ENCODE assay signal across 11 cellular contexts in the genomic region with DNA sequence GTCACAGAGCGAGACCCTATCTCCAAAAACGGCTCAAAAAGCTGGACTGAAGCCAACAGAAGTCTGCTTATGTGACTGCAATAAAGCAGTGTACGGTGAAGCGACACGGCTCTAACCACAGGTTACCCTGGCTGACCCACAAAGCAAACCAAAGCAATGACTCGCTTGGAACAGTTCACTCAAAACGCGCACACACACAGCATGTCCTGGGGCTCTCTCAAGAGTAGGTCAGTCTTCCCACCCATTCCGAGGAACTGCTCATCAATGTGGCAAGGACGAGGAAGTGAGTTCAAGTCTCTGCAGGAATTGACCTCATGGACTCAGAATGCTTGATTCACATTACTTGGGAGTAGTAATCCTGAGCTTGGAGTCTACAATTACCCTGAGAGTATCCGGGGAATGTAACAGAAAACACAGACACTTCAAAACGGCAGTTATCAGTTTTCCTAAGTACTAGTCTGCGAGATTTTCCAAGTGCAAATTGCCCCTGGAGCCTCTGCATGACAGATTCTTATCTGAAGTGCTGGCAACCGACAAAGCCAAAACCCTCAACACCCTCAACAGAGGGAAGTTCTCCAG. TPM values are rescaled to one million over a fixed set of nuclear protein-coding genes. Genes with fewer than 3 reads are reported as not detected.
A peak's percentile ranks its signal among the peaks of the same experiment; 100 is the strongest.
DNase-seq lines count a peak whose midpoint lies in the region; ATAC-seq and TF ChIP-seq lines count a peak whose summit lies in the region.
"Had no signal": no experiment of that assay in that cellular context is flagged by ENCODE, and none has a peak within 500 bp of the region (broad histone marks: within the 10 kb centered on the region; RNA-seq: fewer than 3 reads in every experiment).

No MANE protein-coding gene starts in this region.

- no peaks in the 10 kb centered on the region for H3K27me3 Mint-ChIP-seq in CD8-positive, alpha-beta T cell (ENCODE audit: low read depth)
- H3K27me3 Mint-ChIP-seq in type B pancreatic cell, result no peaks in the 10 kb centered on the region
- H3K27me3 Mint-ChIP-seq: B cell had no signal

- no peaks in the 10 kb centered on the region for H3K9me3 ChIP-seq in RWPE2 (ENCODE audit: severe bottlenecking)
- no peaks in the 10 kb centered on the region for H3K9me3 ChIP-seq in fibroblast of lung (ENCODE audit: control insufficient read depth, insufficient read depth, low read depth, low read length)
- H3K9me3 ChIP-seq in CD8-positive, alpha-beta T cell (ENCODE audit: low read length), result no peaks in the 10 kb centered on the region

- intact Hi-C loops in CD8-positive, alpha-beta T cell (cut with DNase I, micrococcal nuclease), result no loop called here

- no peaks in the 10 kb centered on the region for H3K9me3 Mint-ChIP-seq in CD8-positive, alpha-beta T cell
- H3K9me3 Mint-ChIP-seq in type B pancreatic cell, result no peaks in the 10 kb centered on the region
- H3K9me3 Mint-ChIP-seq: neural crest cell had no signal

- H2AFZ ChIP-seq in fibroblast of lung (ENCODE audit: low read length), result no peak overlapping the region

- H3K36me3 Mint-ChIP-seq in CD8-positive, alpha-beta T cell, result peaks cover 83% of the 10 kb centered on the region
- peaks cover 26% of the 10 kb centered on the region for H3K36me3 Mint-ChIP-seq in type B pancreatic cell

- H3K4me1 Mint-ChIP-seq in CD8-positive, alpha-beta T cell (ENCODE audit: low read depth), result no peaks in the 10 kb centered on the region
- no peaks in the 10 kb centered on the region for H3K4me1 Mint-ChIP-seq in type B pancreatic cell (ENCODE audit: unreplicated experiment)
- H3K4me1 Mint-ChIP-seq: B cell, neural crest cell had no signal

- H3K4me1 ChIP-seq in RWPE2 (ENCODE audit: insufficient read depth, poor library complexity, severe bottlenecking), result peaks cover 21% of the 10 kb centered on the region
- H3K4me1 ChIP-seq in fibroblast of lung (ENCODE audit: control insufficient read depth, extremely low read depth, insufficient read depth, low read length), result peaks cover 10% of the 10 kb centered on the region
- H3K4me1 ChIP-seq in CD8-positive, alpha-beta T cell (ENCODE audit: insufficient read depth, low read length), result no peaks in the 10 kb centered on the region

- H3K79me2 ChIP-seq in fibroblast of lung (ENCODE audit: control insufficient read depth, insufficient read depth, low read length), result no peaks in the 10 kb centered on the region

- H4K20me1 ChIP-seq in fibroblast of lung (ENCODE audit: control insufficient read depth, extremely low read depth, insufficient read depth, low read length), result no peaks in the 10 kb centered on the region

- POLR2A ChIA-PET in CD8-positive, alpha-beta T cell (lab: Charles Lee), result interaction anchor here (0.7 kb wide), 1 partner anchor 752 kb away, joined by 5 read pairs; no protein-coding TSS in a partner anchor

- TF ChIP-seq CTCF in RWPE2 (IDR thresholded peaks at IDR 0.05; ENCODE audit: poor library complexity, severe bottlenecking), result no peak
- no peak for TF ChIP-seq CTCF in fibroblast of lung (conservative IDR thresholded peaks at IDR 0.05 in 1 of 2, IDR thresholded peaks at IDR 0.05 in 1 of 2; ENCODE audit: low read depth in 1 of 2, low read length in 2 of 2)
- TF ChIP-seq CTCF in CD8-positive, alpha-beta T cell (IDR thresholded peaks at IDR 0.05), result no peak
- no peak for TF ChIP-seq CTCF in type B pancreatic cell (conservative IDR thresholded peaks at IDR 0.05)

- H3K4me2 ChIP-seq in fibroblast of lung (ENCODE audit: extremely low read depth, insufficient read depth, low read length), result no peak overlapping the region

- peak; percentile 67 for DNase-seq in activated CD4-positive, alpha-beta T cell treated with anti-CD3 and anti-CD28 coated beads for 48 hours
- DNase-seq in activated CD4-positive, alpha-beta T cell treated with anti-CD3 and anti-CD28 coated beads, Interleukin-2, amount 50 U/mL, for 4 hours, result no peak
- DNase-seq in RWPE2 (ENCODE audit: low spot score) (no peak), fibroblast of lung (ENCODE audit: low read depth in 2 of 2) (peak; percentile 66 to 92), NCI-H2107 (lab: John Stamatoyannopoulos, UW) (no peak), type B pancreatic cell (ENCODE audit: extremely low spot score, unreplicated experiment) (no peak)
- DNase-seq in stimulated activated CD8-positive, alpha-beta memory T cell treated with anti-CD3 and anti-CD28 coated beads, Interleukin-15, amount 100 ng/mL, for 48 hours (ENCODE audit: low read depth in 2 of 2), result peak; percentile 19 to 48
- no peak for DNase-seq in CD8-positive, alpha-beta T cell
- DNase-seq: effector CD4-positive, alpha-beta T cell had no signal

- H3K4me3 Mint-ChIP-seq in CD8-positive, alpha-beta T cell, result no peak overlapping the region
- no peak overlapping the region for H3K4me3 Mint-ChIP-seq in type B pancreatic cell
- H3K4me3 Mint-ChIP-seq: B cell, neural crest cell had no signal

- H3K9ac ChIP-seq in fibroblast of lung (ENCODE audit: insufficient read depth, low read length), result no peak overlapping the region

- ATAC-seq in RWPE2 (ENCODE audit: low read depth), result peak; percentile 71
- no peak for ATAC-seq in CD8-positive, alpha-beta T cell

- no peak overlapping the region for H3K4me3 ChIP-seq in RWPE2 (ENCODE audit: severe bottlenecking)
- H3K4me3 ChIP-seq in fibroblast of lung (replicated peaks in 1 of 4; ENCODE audit: control extremely low read depth in 1 of 4, insufficient read depth in 1 of 4, low read depth in 3 of 4, low read length in 4 of 4), result no peak overlapping the region
- H3K4me3 ChIP-seq in CD8-positive, alpha-beta T cell (ENCODE audit: low read depth, low read length), result no peak overlapping the region

- H3K36me3 ChIP-seq in RWPE2 (ENCODE audit: low read depth) (peaks cover 79% of the 10 kb centered on the region), fibroblast of lung (ENCODE audit: control insufficient read depth, insufficient read depth, low read length) (peaks cover 16% of the 10 kb centered on the region)
- H3K36me3 ChIP-seq in CD8-positive, alpha-beta T cell (ENCODE audit: insufficient read depth, low read length), result peaks cover 65% of the 10 kb centered on the region

- peak overlapping the region; percentile 51 for H3K27ac ChIP-seq in RWPE2 (ENCODE audit: poor library complexity, severe bottlenecking)
- no peak overlapping the region for H3K27ac ChIP-seq in fibroblast of lung (ENCODE audit: insufficient read depth, low read length)
- no peak overlapping the region for H3K27ac ChIP-seq in CD8-positive, alpha-beta T cell (ENCODE audit: low read depth, low read length)

- no peaks in the 10 kb centered on the region for H3K27me3 ChIP-seq in RWPE2 (ENCODE audit: insufficient read depth, poor library complexity, severe bottlenecking)
- H3K27me3 ChIP-seq in fibroblast of lung (ENCODE audit: control insufficient read depth, insufficient read depth, low read length), result no peaks in the 10 kb centered on the region
- H3K27me3 ChIP-seq in CD8-positive, alpha-beta T cell (ENCODE audit: insufficient read depth, low read length), result no peaks in the 10 kb centered on the region

- no peak overlapping the region for H3K27ac Mint-ChIP-seq in CD8-positive, alpha-beta T cell
- no peak overlapping the region for H3K27ac Mint-ChIP-seq in type B pancreatic cell
- H3K27ac Mint-ChIP-seq: B cell had no signal

- CTCF ChIA-PET in CD8-positive, alpha-beta T cell (lab: Charles Lee), result no interaction called here

RNA-seq across cellular contexts. Expression of gene PELP1, which starts 25.4 kb away (rescaled TPM):
- total RNA-seq in fibroblast of lung (16.0 and 16.4 TPM in 2 replicates), type B pancreatic cell (ENCODE audit: low replicate concordance) (72.7 and 92.9 TPM in 2 replicates)
- 8.6 and 13.1 TPM in 2 replicates for polyA plus RNA-seq in fibroblast of lung
- polyA plus RNA-seq in fibroblast of lung (2012), result 21.3 and 28.9 TPM in 2 replicates
- polyA minus RNA-seq in fibroblast of lung (ENCODE audit: low replicate concordance), result 84.2 and 148 TPM in 2 replicates
- total RNA-seq in CD8-positive, alpha-beta T cell, result 10 to 100 TPM; 45.7 to 49.3 TPM

RNA-seq across cellular contexts. Expression of gene ARRB2, which starts 31.9 kb away (rescaled TPM):
- total RNA-seq in fibroblast of lung (2.8 and 3.3 TPM in 2 replicates), type B pancreatic cell (ENCODE audit: low replicate concordance) (22.9 and 47.4 TPM in 2 replicates)
- 4.6 and 8.3 TPM in 2 replicates for polyA plus RNA-seq in fibroblast of lung
- 9.1 and 13.7 TPM in 2 replicates for polyA plus RNA-seq in fibroblast of lung (2012)
- polyA minus RNA-seq in fibroblast of lung (ENCODE audit: low replicate concordance), result 19.5 and 23.8 TPM in 2 replicates
- 100 to 1,000 TPM; 222 to 226 TPM for total RNA-seq in CD8-positive, alpha-beta T cell

RNA-seq across cellular contexts. Expression of gene ALOX15, which starts 37.1 kb away (rescaled TPM):
- not detected in 2 replicates for total RNA-seq in fibroblast of lung
- not detected in 2 replicates for polyA plus RNA-seq in fibroblast of lung
- not detected in 2 replicates for polyA plus RNA-seq in fibroblast of lung (2012)
- not detected in 2 replicates for polyA minus RNA-seq in fibroblast of lung (ENCODE audit: low replicate concordance)
- not detected for total RNA-seq in CD8-positive, alpha-beta T cell
- total RNA-seq in type B pancreatic cell (ENCODE audit: low replicate concordance), result 2.1 and 4.9 TPM in 2 replicates
- total RNA-seq: B cell had no signal

RNA-seq across cellular contexts. Expression of gene MED11, which starts 52.7 kb away (rescaled TPM):
- total RNA-seq in fibroblast of lung (9.2 and 10.8 TPM in 2 replicates), type B pancreatic cell (ENCODE audit: low replicate concordance) (17.6 and 21.8 TPM in 2 replicates)
- 29.1 and 29.6 TPM in 2 replicates for polyA plus RNA-seq in fibroblast of lung
- polyA plus RNA-seq in fibroblast of lung (2012), result 24.9 and 27.0 TPM in 2 replicates
- polyA minus RNA-seq in fibroblast of lung (ENCODE audit: low replicate concordance), result 15.7 and 23.2 TPM in 2 replicates
- 1 to 10 TPM; 2.3 to 2.4 TPM for total RNA-seq in CD8-positive, alpha-beta T cell

Comparison
In these comparisons a context has a peak if more than half of its experiments do, and no peak if none do; other contexts are left out.
1. DNase-seq: peak in activated CD4-positive, alpha-beta T cell treated with anti-CD3 and anti-CD28 coated beads for 48 hours (single experiment), fibroblast of lung (2 of 2) and stimulated activated CD8-positive, alpha-beta memory T cell treated with anti-CD3 and anti-CD28 coated beads, Interleukin-15, amount 100 ng/mL, for 48 hours (2 of 2); none in activated CD4-positive, alpha-beta T cell treated with anti-CD3 and anti-CD28 coated beads, Interleukin-2, amount 50 U/mL, for 4 hours (0 of 2), RWPE2 (single experiment), CD8-positive, alpha-beta T cell (0 of 7), NCI-H2107 (single experiment) and type B pancreatic cell (single experiment).